Comparison of ENCODE assay signal across 23 cellular contexts in genomic region chr11:2537896-2538855, GRCh38.
DNase-seq lines count a peak whose midpoint lies in the region; ATAC-seq and TF ChIP-seq lines count a peak whose summit lies in the region.
"Had no signal": no experiment of that assay in that cellular context is flagged by ENCODE, and none has a peak within 500 bp of the region (broad histone marks: within the 10 kb centered on the region; RNA-seq: fewer than 3 reads in every experiment).

No MANE protein-coding gene starts in this region.

- DNase-seq in Right ventricle myocardium inferior (ENCODE audit: missing footprints) (peak; percentile 25), left ventricle myocardium superior (no peak), coronary artery (ENCODE audit: low spot score) (peak; percentile 46), myocyte (ENCODE audit: low read depth) (peak; percentile 91)
- no peak for DNase-seq in stimulated activated naive B cell treated with anti-CD40 and anti-IgM and Interleukin-4, amounts not matched to agents 10 μg/mL and 1 μg/mL and 100 μg/mL, for 72 hours
- no peak for DNase-seq in activated CD4-positive, alpha-beta T cell treated with anti-CD3 and anti-CD28 coated beads, Interleukin-2, amount 50 U/mL, for 1 hour
- DNase-seq: ACHN; activated CD4-positive, alpha-beta T cell treated with anti-CD3 and anti-CD28 coated beads for 36 hours; anterior cingulate cortex; erythroblast; foreskin keratinocyte; NCI-H1694; NCI-H82; occipital lobe; SHP77 treated with DMSO at 0.1 percent for 48 hours had no signal

- peak overlapping the region; percentile 77 for H3K27ac Mint-ChIP-seq in stimulated activated naive B cell treated with anti-CD40 and anti-IgM and Interleukin-4, amounts not matched to agents 10 μg/mL and 1 μg/mL and 100 μg/mL, for 72 hours
- H3K27ac Mint-ChIP-seq: activated CD4-positive, alpha-beta T cell treated with anti-CD3 and anti-CD28 coated beads for 36 hours; activated T-helper 2 cell treated with anti-CD3 and anti-CD28 coated beads, Interferon-gamma antibody, Interleukin-2, Interleukin-4, amounts not matched to agents 10 μg/mL and 5 μg/mL and 100 μg/mL, durations not matched to agents 14 hours and 24 hours and 36 hours; stimulated activated memory B cell treated with anti-CD40 and anti-IgM and Interleukin-4, amounts not matched to agents 10 μg/mL and 1 μg/mL and 100 μg/mL, for 72 hours had no signal

- no peak for ATAC-seq in Right ventricle myocardium inferior
- no peak for ATAC-seq in left ventricle myocardium superior
- no peak for ATAC-seq in stimulated activated naive B cell treated with anti-CD40 and anti-IgM and Interleukin-4, amounts not matched to agents 10 μg/mL and 1 μg/mL and 100 μg/mL, for 72 hours (replicated peaks)
- no peak for ATAC-seq in GM18517 (IDR thresholded peaks at IDR 0.05; ENCODE audit: unreplicated experiment)
- no peak for ATAC-seq in GM19328 (IDR thresholded peaks at IDR 0.05; ENCODE audit: unreplicated experiment)
- ATAC-seq: activated CD4-positive, alpha-beta T cell treated with anti-CD3 and anti-CD28 coated beads for 36 hours; foreskin keratinocyte; sciatic nerve; stimulated activated memory B cell treated with anti-CD40 and anti-IgM and Interleukin-4, amounts not matched to agents 10 μg/mL and 1 μg/mL and 100 μg/mL, for 72 hours had no signal

- H3K9me3 Mint-ChIP-seq in stimulated activated naive B cell treated with anti-CD40 and anti-IgM and Interleukin-4, amounts not matched to agents 10 μg/mL and 1 μg/mL and 100 μg/mL, for 72 hours = no peaks in the 10 kb centered on the region
- H3K9me3 Mint-ChIP-seq: activated T-helper 2 cell treated with anti-CD3 and anti-CD28 coated beads, Interferon-gamma antibody, Interleukin-2, Interleukin-4, amounts not matched to agents 10 μg/mL and 5 μg/mL and 100 μg/mL, durations not matched to agents 14 hours and 24 hours and 36 hours; central memory CD8-positive, alpha-beta T cell; stimulated activated memory B cell treated with anti-CD40 and anti-IgM and Interleukin-4, amounts not matched to agents 10 μg/mL and 1 μg/mL and 100 μg/mL, for 72 hours had no signal

- no peak for TF ChIP-seq CTCF in coronary artery (IDR thresholded peaks at IDR 0.05)

- H3K27ac ChIP-seq in coronary artery = no peak overlapping the region
- H3K27ac ChIP-seq: C4-2B, foreskin keratinocyte, thoracic aorta had no signal

- no peak overlapping the region for H3K4me3 ChIP-seq in coronary artery
- H3K4me3 ChIP-seq: thoracic aorta had no signal

- H3K4me3 Mint-ChIP-seq in stimulated activated naive B cell treated with anti-CD40 and anti-IgM and Interleukin-4, amounts not matched to agents 10 μg/mL and 1 μg/mL and 100 μg/mL, for 72 hours = no peak overlapping the region
- H3K4me3 Mint-ChIP-seq: activated CD4-positive, alpha-beta T cell treated with anti-CD3 and anti-CD28 coated beads for 36 hours; central memory CD8-positive, alpha-beta T cell; stimulated activated memory B cell treated with anti-CD40 and anti-IgM and Interleukin-4, amounts not matched to agents 10 μg/mL and 1 μg/mL and 100 μg/mL, for 72 hours had no signal

- peaks cover 0 to 26% of the 10 kb centered on the region in 2 donors for H3K27me3 Mint-ChIP-seq in stimulated activated naive B cell treated with anti-CD40 and anti-IgM and Interleukin-4, amounts not matched to agents 10 μg/mL and 1 μg/mL and 100 μg/mL, for 72 hours
- H3K27me3 Mint-ChIP-seq: activated CD4-positive, alpha-beta T cell treated with anti-CD3 and anti-CD28 coated beads for 36 hours; central memory CD8-positive, alpha-beta T cell; stimulated activated memory B cell treated with anti-CD40 and anti-IgM and Interleukin-4, amounts not matched to agents 10 μg/mL and 1 μg/mL and 100 μg/mL, for 72 hours had no signal

- intact Hi-C loops in Right ventricle myocardium inferior (cut with DNase I) (loop anchor here (10.0 kb wide), 1 partner anchor 343 kb away; no protein-coding TSS in a partner anchor), left ventricle myocardium superior (cut with micrococcal nuclease) (no loop called here)

- peaks cover 5 to 11% of the 10 kb centered on the region in 2 donors for H3K4me1 Mint-ChIP-seq in stimulated activated naive B cell treated with anti-CD40 and anti-IgM and Interleukin-4, amounts not matched to agents 10 μg/mL and 1 μg/mL and 100 μg/mL, for 72 hours
- H3K4me1 Mint-ChIP-seq: central memory CD8-positive, alpha-beta T cell had no signal

- peaks cover 0 to 7% of the 10 kb centered on the region in 2 donors for H3K36me3 Mint-ChIP-seq in stimulated activated naive B cell treated with anti-CD40 and anti-IgM and Interleukin-4, amounts not matched to agents 10 μg/mL and 1 μg/mL and 100 μg/mL, for 72 hours

Comparison
In these comparisons a context has a peak if more than half of its experiments do, and no peak if none do; other contexts are left out.
1. DNase-seq: peak in Right ventricle myocardium inferior (single experiment), coronary artery (single experiment) and myocyte (single experiment); none in left ventricle myocardium superior (single experiment), stimulated activated naive B cell treated with anti-CD40 and anti-IgM and Interleukin-4, amounts not matched to agents 10 μg/mL and 1 μg/mL and 100 μg/mL, for 72 hours (single experiment) and activated CD4-positive, alpha-beta T cell treated with anti-CD3 and anti-CD28 coated beads, Interleukin-2, amount 50 U/mL, for 1 hour (single experiment).